8 cellular contexts compared by ENCODE assay signal in the genomic region with DNA sequence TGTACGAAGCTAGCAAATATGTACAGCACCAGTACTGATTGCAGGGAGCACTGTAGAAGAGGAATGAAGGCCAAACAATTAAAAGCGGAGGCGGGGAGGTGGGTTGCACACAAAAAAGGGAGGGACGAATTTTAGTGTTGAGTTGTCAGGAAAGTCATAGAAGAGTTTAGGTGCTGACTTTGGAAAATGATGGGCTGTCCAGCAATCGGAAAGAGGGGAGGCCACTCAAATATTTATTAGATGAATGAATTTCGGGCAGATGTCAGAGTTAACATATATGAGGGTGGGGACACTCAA. TPM values are rescaled to one million over a fixed set of nuclear protein-coding genes. Genes with fewer than 3 reads are reported as not detected.
A peak's percentile ranks its signal among the peaks of the same experiment; 100 is the strongest.
DNase-seq lines count a peak whose midpoint lies in the region; ATAC-seq and TF ChIP-seq lines count a peak whose summit lies in the region.

No MANE protein-coding gene starts in this region.

- H3K4me1 Mint-ChIP-seq in activated CD4-positive, alpha-beta memory T cell treated with anti-CD3 and anti-CD28 coated beads, Interleukin-2, amount 10 ng/mL, durations not matched to agents 7 days and 5 days, result peaks cover 42% of the 10 kb centered on the region

- no peaks in the 10 kb centered on the region for H3K9me3 Mint-ChIP-seq in activated CD4-positive, alpha-beta memory T cell treated with anti-CD3 and anti-CD28 coated beads, Interleukin-2, amount 10 ng/mL, durations not matched to agents 7 days and 5 days

- intact Hi-C loops in HCT116 (cut with micrococcal nuclease), result loop anchor here (2.0 kb wide), 1 partner anchor 56 kb away; a partner anchor contains a TSS

- H3K36me3 ChIP-seq in HCT116 (ENCODE audit: control insufficient read depth in 1 of 2, insufficient read depth in 2 of 2, low read length in 2 of 2) (no peaks in the 10 kb centered on the region), hepatocyte (replicated peaks; ENCODE audit: insufficient read depth, low read depth) (no peaks in the 10 kb centered on the region)

- H3K4me2 ChIP-seq in HCT116 (ENCODE audit: low read length), result peak overlapping the region; percentile 74
- peak overlapping the region; percentile 65 for H3K4me2 ChIP-seq in hepatocyte

- peak overlapping the region; percentile 83 for H3K4me3 Mint-ChIP-seq in activated CD4-positive, alpha-beta memory T cell treated with anti-CD3 and anti-CD28 coated beads, Interleukin-2, amount 10 ng/mL, durations not matched to agents 7 days and 5 days

- no peaks in the 10 kb centered on the region for H3K9me3 ChIP-seq in HCT116 (ENCODE audit: control insufficient read depth in 1 of 2, insufficient read depth in 1 of 2, low read depth in 1 of 2, low read length in 2 of 2)
- H3K9me3 ChIP-seq in hepatocyte (ENCODE audit: low read depth), result no peaks in the 10 kb centered on the region

- BruUV-seq in HCT116 (replicated peaks; lab: Mats Ljungman, UMichigan), result TSS peak; percentile 80

- POLR2A ChIA-PET in HCT116 (lab: Charles Lee), result interaction anchor here (0.7 to 2.9 kb wide), 7 partner anchors 8 to 56 kb away, joined by 3 to 17 read pairs (median 6); a partner anchor contains a TSS
- POLR2A ChIA-PET in activated CD4-positive, alpha-beta memory T cell treated with anti-CD3 and anti-CD28 coated beads, Interleukin-2, amount 10 ng/mL, durations not matched to agents 7 days and 5 days (lab: Charles Lee), result interaction anchor here (0.6 to 5.0 kb wide), 23 partner anchors 8 to 723 kb away, joined by 3 to 182 read pairs (median 5); a partner anchor contains a TSS

- CTCF ChIA-PET in HCT116 (lab: Charles Lee), result no interaction called here
- CTCF ChIA-PET in activated CD4-positive, alpha-beta memory T cell treated with anti-CD3 and anti-CD28 coated beads, Interleukin-2, amount 10 ng/mL, durations not matched to agents 7 days and 5 days (lab: Charles Lee), result interaction anchor here (0.6 to 3.1 kb wide), 3 partner anchors 10 to 153 kb away, joined by 3 to 25 read pairs (median 3); a partner anchor contains a TSS

- H3K9me2 ChIP-seq in HCT116 (ENCODE audit: insufficient read depth) (no peaks in the 10 kb centered on the region), hepatocyte (replicated peaks; ENCODE audit: insufficient read depth) (no peaks in the 10 kb centered on the region)

- H4K20me1 ChIP-seq in HCT116 (ENCODE audit: insufficient read depth) (0 out of 2 replicates have a peak, but pooled peaks cover 5% of the 10 kb centered on the region), hepatocyte (ENCODE audit: insufficient read depth, poor library complexity, severe bottlenecking) (peaks cover 19% of the 10 kb centered on the region)

- H2AFZ ChIP-seq in HCT116 (ENCODE audit: low read depth, low read length, poor library complexity, severe bottlenecking) (no peak overlapping the region), hepatocyte (peak overlapping the region; percentile 92)

- ATAC-seq in HCT116, result no peak
- ATAC-seq in GM18867 (IDR thresholded peaks at IDR 0.05; ENCODE audit: unreplicated experiment), result no peak

- peaks cover 34% of the 10 kb centered on the region for H3K36me3 Mint-ChIP-seq in activated CD4-positive, alpha-beta memory T cell treated with anti-CD3 and anti-CD28 coated beads, Interleukin-2, amount 10 ng/mL, durations not matched to agents 7 days and 5 days (ENCODE audit: low read depth)

- H3K9ac ChIP-seq in HCT116 (ENCODE audit: low read length), result peak overlapping the region; percentile 91

- H3K79me2 ChIP-seq in HCT116 (ENCODE audit: insufficient read depth, low read length), result peaks cover 48% of the 10 kb centered on the region
- peaks cover 41% of the 10 kb centered on the region for H3K79me2 ChIP-seq in hepatocyte

- H3K27ac ChIP-seq in HCT116 (ENCODE audit: low read depth, low read length), result peak overlapping the region; percentile 89
- peak overlapping the region; percentile 96 for H3K27ac ChIP-seq in hepatocyte
- peak overlapping the region in 20 of 21 experiments; percentile 82 to 98 (median 94) for H3K27ac ChIP-seq in skin epidermis

- RAD21 ChIA-PET in HCT116 (lab: Charles Lee; ENCODE audit: low non-redundant PET in 1 of 2, low total read pairs in 2 of 2, uncharacterized antibody in 2 of 2, unreplicated experiment in 2 of 2), result no interaction called here

- H3K27ac Mint-ChIP-seq in activated CD4-positive, alpha-beta memory T cell treated with anti-CD3 and anti-CD28 coated beads, Interleukin-2, amount 10 ng/mL, durations not matched to agents 7 days and 5 days, result peak overlapping the region; percentile 91

- H3K27me3 ChIP-seq in HCT116 (ENCODE audit: insufficient read depth, low read length), result no peaks in the 10 kb centered on the region
- H3K27me3 ChIP-seq in hepatocyte, result no peaks in the 10 kb centered on the region

- H3K27me3 Mint-ChIP-seq in activated CD4-positive, alpha-beta memory T cell treated with anti-CD3 and anti-CD28 coated beads, Interleukin-2, amount 10 ng/mL, durations not matched to agents 7 days and 5 days, result no peaks in the 10 kb centered on the region

- TF ChIP-seq CTCF in HCT116 (IDR thresholded peaks at IDR 0.05 in 2 of 3, conservative IDR thresholded peaks at IDR 0.05 in 1 of 3; ENCODE audit: borderline replicate concordance in 1 of 3, insufficient read depth in 1 of 3, low read depth in 2 of 3, low read length in 2 of 3), result no peak
- no peak for TF ChIP-seq CTCF in hepatocyte (IDR thresholded peaks at IDR 0.05; ENCODE audit: poor library complexity)
- no peak for TF ChIP-seq CTCF in GM20000 (IDR thresholded peaks at IDR 0.05; ENCODE audit: extremely low read depth, missing control alignments)

- DNase-seq in HCT116 (ENCODE audit: low read depth, low spot score) (no peak), hepatocyte (ENCODE audit: low spot score) (no peak), GM20000 (ENCODE audit: low spot score) (no peak)
- DNase-seq in activated CD4-positive, alpha-beta memory T cell treated with anti-CD3 and anti-CD28 coated beads, Interleukin-2, amount 10 ng/mL, durations not matched to agents 7 days and 5 days, result no peak
- no peak for DNase-seq in activated CD8-positive, alpha-beta memory T cell treated with anti-CD3 and anti-CD28 coated beads, Interleukin-2, amount 50 U/mL, for 4 hours
- no peak for DNase-seq in activated effector memory CD4-positive, alpha-beta T cell treated with anti-CD3 and anti-CD28 coated beads, Interleukin-2, amount 50 U/mL, for 16 hours

- 65% methylated on average over 6 of the region's 6 CpGs for WGBS in hepatocyte (ENCODE audit: low lambda C conversion rate, missing lambda C conversion rate)

- H3K4me3 ChIP-seq in HCT116 (replicated peaks in 1 of 2; ENCODE audit: low read depth in 1 of 2, low read length in 2 of 2) (peak overlapping the region; percentile 88 to 95), hepatocyte (peak overlapping the region; percentile 49), skin epidermis (peak overlapping the region; percentile 73 to 96 (median 91))

- TF ChIP-seq POLR2A in HCT116 (IDR thresholded peaks at IDR 0.05; ENCODE audit: borderline replicate concordance, extremely low read depth, insufficient read depth, insufficient read length), result no peak

- no peak for TF ChIP-seq RAD21 in HCT116 (IDR thresholded peaks at IDR 0.05; ENCODE audit: low read depth)

- H3K4me1 ChIP-seq in HCT116 (ENCODE audit: control insufficient read depth in 1 of 2, insufficient read depth in 2 of 2, low read length in 2 of 2), result peaks cover 10 to 19% of the 10 kb centered on the region in 2 experiments; a peak in 3 of 4 replicates
- H3K4me1 ChIP-seq in hepatocyte (ENCODE audit: insufficient read depth), result peaks cover 12% of the 10 kb centered on the region

TF ChIP-seq in HCT116, 20 proteins besides CTCF, POLR2A, EP300 and RAD21 (continues in another document):
- TF ChIP-seq CEBPB (IDR thresholded peaks at IDR 0.05; ENCODE audit: low read depth), result no peak
- TF ChIP-seq, protein P1, sequence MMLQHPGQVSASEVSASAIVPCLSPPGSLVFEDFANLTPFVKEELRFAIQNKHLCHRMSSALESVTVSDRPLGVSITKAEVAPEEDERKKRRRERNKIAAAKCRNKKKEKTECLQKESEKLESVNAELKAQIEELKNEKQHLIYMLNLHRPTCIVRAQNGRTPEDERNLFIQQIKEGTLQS (IDR thresholded peaks at IDR 0.05), result no peak
- no peak for TF ChIP-seq SIN3A (IDR thresholded peaks at IDR 0.05; ENCODE audit: low read depth)
- TF ChIP-seq, protein P2, sequence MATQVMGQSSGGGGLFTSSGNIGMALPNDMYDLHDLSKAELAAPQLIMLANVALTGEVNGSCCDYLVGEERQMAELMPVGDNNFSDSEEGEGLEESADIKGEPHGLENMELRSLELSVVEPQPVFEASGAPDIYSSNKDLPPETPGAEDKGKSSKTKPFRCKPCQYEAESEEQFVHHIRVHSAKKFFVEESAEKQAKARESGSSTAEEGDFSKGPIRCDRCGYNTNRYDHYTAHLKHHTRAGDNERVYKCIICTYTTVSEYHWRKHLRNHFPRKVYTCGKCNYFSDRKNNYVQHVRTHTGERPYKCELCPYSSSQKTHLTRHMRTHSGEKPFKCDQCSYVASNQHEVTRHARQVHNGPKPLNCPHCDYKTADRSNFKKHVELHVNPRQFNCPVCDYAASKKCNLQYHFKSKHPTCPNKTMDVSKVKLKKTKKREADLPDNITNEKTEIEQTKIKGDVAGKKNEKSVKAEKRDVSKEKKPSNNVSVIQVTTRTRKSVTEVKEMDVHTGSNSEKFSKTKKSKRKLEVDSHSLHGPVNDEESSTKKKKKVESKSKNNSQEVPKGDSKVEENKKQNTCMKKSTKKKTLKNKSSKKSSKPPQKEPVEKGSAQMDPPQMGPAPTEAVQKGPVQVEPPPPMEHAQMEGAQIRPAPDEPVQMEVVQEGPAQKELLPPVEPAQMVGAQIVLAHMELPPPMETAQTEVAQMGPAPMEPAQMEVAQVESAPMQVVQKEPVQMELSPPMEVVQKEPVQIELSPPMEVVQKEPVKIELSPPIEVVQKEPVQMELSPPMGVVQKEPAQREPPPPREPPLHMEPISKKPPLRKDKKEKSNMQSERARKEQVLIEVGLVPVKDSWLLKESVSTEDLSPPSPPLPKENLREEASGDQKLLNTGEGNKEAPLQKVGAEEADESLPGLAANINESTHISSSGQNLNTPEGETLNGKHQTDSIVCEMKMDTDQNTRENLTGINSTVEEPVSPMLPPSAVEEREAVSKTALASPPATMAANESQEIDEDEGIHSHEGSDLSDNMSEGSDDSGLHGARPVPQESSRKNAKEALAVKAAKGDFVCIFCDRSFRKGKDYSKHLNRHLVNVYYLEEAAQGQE (IDR thresholded peaks at IDR 0.05; ENCODE audit: low read depth), result no peak
- no peak for TF ChIP-seq CBX3 (IDR thresholded peaks at IDR 0.05; ENCODE audit: low read depth)
- TF ChIP-seq ZNF274 (IDR thresholded peaks at IDR 0.05; ENCODE audit: low read depth, low read length), result no peak

RNA-seq across cellular contexts. Expression of a gene that starts 0.5 kb away (rescaled TPM):
- total RNA-seq in HCT116 (2021; ENCODE audit: unreplicated experiment) (21.1 TPM), hepatocyte (25.1 and 26.5 TPM in 2 replicates)
- 4.4 and 5.6 TPM in 2 replicates for polyA plus RNA-seq in HCT116 (2012)
- 10 to 100 TPM; 24.1 to 24.9 TPM for total RNA-seq in activated CD4-positive, alpha-beta memory T cell treated with anti-CD3 and anti-CD28 coated beads, Interleukin-2, amount 10 ng/mL, durations not matched to agents 7 days and 5 days
- 13.7 and 14.9 TPM in 2 replicates for polyA plus RNA-seq in hepatocyte

RNA-seq across cellular contexts. Expression of a gene that starts 56.0 kb away (rescaled TPM):
- total RNA-seq in HCT116 (2021; ENCODE audit: unreplicated experiment) (14.7 TPM), hepatocyte (22.6 and 24.8 TPM in 2 replicates)
- polyA plus RNA-seq in HCT116 (2012), result 7.4 and 9.9 TPM in 2 replicates
- total RNA-seq in activated CD4-positive, alpha-beta memory T cell treated with anti-CD3 and anti-CD28 coated beads, Interleukin-2, amount 10 ng/mL, durations not matched to agents 7 days and 5 days, result 10 to 100 TPM; 14.6 to 16.6 TPM
- 11.7 and 13.2 TPM in 2 replicates for polyA plus RNA-seq in hepatocyte
